Comparison of ENCODE assay signal across 19 cellular contexts in the genomic region with DNA sequence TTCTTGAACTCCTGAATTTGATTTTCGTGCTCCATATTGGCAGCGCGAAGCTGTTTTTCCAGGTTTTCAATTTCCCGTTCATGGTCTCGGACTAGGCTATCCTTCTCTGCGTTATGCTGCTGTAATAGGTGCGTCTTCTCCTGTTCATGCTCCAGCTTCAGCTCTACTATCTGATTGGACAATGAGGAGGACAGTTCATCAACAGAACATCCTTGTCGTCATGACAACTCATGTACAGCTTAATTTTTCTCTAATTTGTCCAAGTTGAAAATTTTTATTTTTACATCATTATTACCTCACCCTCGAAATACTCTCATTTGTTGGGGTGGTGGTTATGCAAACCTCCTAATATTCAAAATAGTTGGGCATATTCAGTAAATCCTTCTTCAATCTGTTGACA.
DNase-seq lines count a peak whose midpoint lies in the region; ATAC-seq, FAIRE-seq and TF ChIP-seq lines count a peak whose summit lies in the region.
"Had no signal": no experiment of that assay in that cellular context is flagged by ENCODE, and none has a peak within 500 bp of the region (broad histone marks: within the 10 kb centered on the region; RNA-seq: fewer than 3 reads in every experiment).

No MANE protein-coding gene starts in this region.

- no peaks in the 10 kb centered on the region for H3K36me3 ChIP-seq in WERI-Rb-1
- H3K36me3 ChIP-seq: BLaER1, SJSA1 had no signal

- no peak overlapping the region for H3K27ac ChIP-seq in WERI-Rb-1
- H3K27ac ChIP-seq: A549, BLaER1, SJSA1 had no signal

- no peak overlapping the region for H3K4me3 ChIP-seq in WERI-Rb-1 (ENCODE audit: low read depth, low read length)
- H3K4me3 ChIP-seq: A549, BLaER1, GM23338, SJSA1 had no signal

- DNase-seq in SHP77 (lab: John Stamatoyannopoulos, UW) (peak; percentile 16 to 25), SHP77 treated with DMSO at 0.1 percent for 48 hours (lab: John Stamatoyannopoulos, UW) (no peak), NCI-H2081 treated with DMSO at 0.1 percent for 48 hours (lab: John Stamatoyannopoulos, UW) (peak; percentile 85), urothelium cell line (ENCODE audit: low spot score) (no peak), WERI-Rb-1 (no peak)
- DNase-seq: Calu3; CD4-positive, alpha-beta memory T cell; NCI-H446; NCI-H82 had no signal

- no peaks in the 10 kb centered on the region for H3K27me3 Mint-ChIP-seq in brain
- H3K27me3 Mint-ChIP-seq: CD4-positive, alpha-beta memory T cell had no signal

- H3K4me3 Mint-ChIP-seq in brain: peak overlapping the region in 4 of 5 experiments; percentile 63 to 83 (median 74)
- H3K4me3 Mint-ChIP-seq: CD4-positive, alpha-beta memory T cell; GM23338; T-helper 1 cell treated with Interleukin-12 subunit alpha and Interleukin-12 subunit beta and Interleukin-4 antibody, amounts not matched to agents 30 μg/mL and 1 μg/mL, for 36 hours had no signal

- H3K9me3 Mint-ChIP-seq in brain: peaks cover 0 to 4% (median 3%) of the 10 kb centered on the region in 5 experiments
- H3K9me3 Mint-ChIP-seq: CD4-positive, alpha-beta memory T cell; GM23338; T-helper 1 cell treated with Interleukin-12 subunit alpha and Interleukin-12 subunit beta and Interleukin-4 antibody, amounts not matched to agents 30 μg/mL and 1 μg/mL, for 36 hours had no signal

- no peaks in the 10 kb centered on the region for H3K9me3 ChIP-seq in WERI-Rb-1 (ENCODE audit: severe bottlenecking)
- H3K9me3 ChIP-seq: A549, SJSA1 had no signal

- H3K36me3 Mint-ChIP-seq in brain: peaks cover 9% of the 10 kb centered on the region
- H3K36me3 Mint-ChIP-seq: CD4-positive, alpha-beta memory T cell had no signal

- peaks cover 29% of the 10 kb centered on the region for H3K4me1 Mint-ChIP-seq in brain
- H3K4me1 Mint-ChIP-seq: CD4-positive, alpha-beta memory T cell had no signal

- H3K27me3 ChIP-seq in WERI-Rb-1 (ENCODE audit: insufficient read depth, low read depth, severe bottlenecking): no peaks in the 10 kb centered on the region
- H3K27me3 ChIP-seq: BLaER1, SJSA1 had no signal

- peak; percentile 5 for FAIRE-seq in urothelium cell line (lab: Jason Lieb, UNC)
- FAIRE-seq: GM12891, GM18507 had no signal

- peak overlapping the region in 3 of 5 experiments; percentile 91 to 99 (median 92) for H3K27ac Mint-ChIP-seq in brain
- H3K27ac Mint-ChIP-seq: CD4-positive, alpha-beta memory T cell; GM23338; T-helper 1 cell treated with Interleukin-12 subunit alpha and Interleukin-12 subunit beta and Interleukin-4 antibody, amounts not matched to agents 30 μg/mL and 1 μg/mL, for 36 hours had no signal

- no peak for TF ChIP-seq CTCF in brain (conservative IDR thresholded peaks at IDR 0.05)
- TF ChIP-seq CTCF in WERI-Rb-1 (IDR thresholded peaks at IDR 0.05; ENCODE audit: low read depth, low read length): no peak

- no peak for ATAC-seq in HG02852 (IDR thresholded peaks at IDR 0.05; ENCODE audit: unreplicated experiment)
- no peak for ATAC-seq in GM21367 (IDR thresholded peaks at IDR 0.05; ENCODE audit: unreplicated experiment)
- ATAC-seq: A549 had no signal

Comparison
In these comparisons a context has a peak if more than half of its experiments do, and no peak if none do; other contexts are left out.
1. DNase-seq: peak in SHP77 (2 of 2) and NCI-H2081 treated with DMSO at 0.1 percent for 48 hours (single experiment); none in SHP77 treated with DMSO at 0.1 percent for 48 hours (single experiment), urothelium cell line (single experiment) and WERI-Rb-1 (single experiment).